ENCODE assay signal across 7 cellular contexts in genomic region chr17:44210342-44211192, GRCh38. TPM values are rescaled to one million over a fixed set of nuclear protein-coding genes. Genes with fewer than 3 reads are reported as not detected.
DNase-seq lines count a peak whose midpoint lies in the region; ATAC-seq lines count a peak whose summit lies in the region.

No MANE protein-coding gene starts in this region.

- H3K27ac Mint-ChIP-seq in activated CD8-positive, alpha-beta T cell treated with anti-CD3 and anti-CD28 coated beads, Interleukin-2, amount 10 ng/mL, durations not matched to agents 7 days and 5 days: peak overlapping the region; percentile 84
- H3K27ac Mint-ChIP-seq in effector memory CD8-positive, alpha-beta T cell: peak overlapping the region; percentile 77 to 84

- DNase-seq in NCI-H69 (lab: John Stamatoyannopoulos, UW): peak; percentile 31
- peak; percentile 95 for DNase-seq in activated CD8-positive, alpha-beta T cell treated with anti-CD3 and anti-CD28 coated beads, Interleukin-2, amount 10 ng/mL, durations not matched to agents 7 days and 5 days
- DNase-seq in effector memory CD8-positive, alpha-beta T cell: peak; percentile 90 to 95 (median 92)
- peak; percentile 89 to 91 for DNase-seq in stimulated activated CD8-positive, alpha-beta memory T cell treated with anti-CD3 and anti-CD28 coated beads, Interleukin-15, amount 100 ng/mL, for 48 hours (ENCODE audit: low read depth in 2 of 2)

- peak overlapping the region; percentile 29 for H3K27ac ChIP-seq in mesodermal cell (ENCODE audit: low read depth, low read length, severe bottlenecking)

- peaks cover 79% of the 10 kb centered on the region for H3K36me3 ChIP-seq in mesodermal cell (ENCODE audit: control insufficient read depth, insufficient read depth, low read length)

- H3K27me3 Mint-ChIP-seq in activated CD8-positive, alpha-beta T cell treated with anti-CD3 and anti-CD28 coated beads, Interleukin-2, amount 10 ng/mL, durations not matched to agents 7 days and 5 days (ENCODE audit: low read depth): no peaks in the 10 kb centered on the region
- H3K27me3 Mint-ChIP-seq in effector memory CD8-positive, alpha-beta T cell: no peaks in the 10 kb centered on the region

- H3K4me3 ChIP-seq in mesodermal cell (ENCODE audit: extremely low read depth, insufficient read depth, low read length, poor library complexity, severe bottlenecking): no peak overlapping the region

- WGBS in mesodermal cell (ENCODE audit: insufficient coverage in 2 of 2), 2 experiments: 50% methylated on average over 53 to 60 of the region's 64 CpGs

- H3K9me3 Mint-ChIP-seq in activated CD8-positive, alpha-beta T cell treated with anti-CD3 and anti-CD28 coated beads, Interleukin-2, amount 10 ng/mL, durations not matched to agents 7 days and 5 days (ENCODE audit: insufficient read depth): no peaks in the 10 kb centered on the region
- H3K9me3 Mint-ChIP-seq in effector memory CD8-positive, alpha-beta T cell: no peaks in the 10 kb centered on the region

- no peaks in the 10 kb centered on the region for H3K9me3 ChIP-seq in mesodermal cell (ENCODE audit: control insufficient read depth, low read length)

- H3K36me3 Mint-ChIP-seq in activated CD8-positive, alpha-beta T cell treated with anti-CD3 and anti-CD28 coated beads, Interleukin-2, amount 10 ng/mL, durations not matched to agents 7 days and 5 days (ENCODE audit: low read depth): peaks cover 71% of the 10 kb centered on the region
- H3K36me3 Mint-ChIP-seq in effector memory CD8-positive, alpha-beta T cell (ENCODE audit: insufficient read depth): peaks cover 87% of the 10 kb centered on the region

- H3K4me1 ChIP-seq in mesodermal cell (ENCODE audit: control insufficient read depth, insufficient read depth, low read length, poor library complexity, severe bottlenecking): peaks cover 9% of the 10 kb centered on the region

- ATAC-seq in GM18502 (IDR thresholded peaks at IDR 0.05; ENCODE audit: poor library complexity, unreplicated experiment) (peak; percentile 69), HG02981 (IDR thresholded peaks at IDR 0.05; ENCODE audit: unreplicated experiment) (peak; percentile 68)
- ATAC-seq in activated CD8-positive, alpha-beta T cell treated with anti-CD3 and anti-CD28 coated beads, Interleukin-2, amount 10 ng/mL, durations not matched to agents 7 days and 5 days: peak; percentile 100
- peak; percentile 99 for ATAC-seq in effector memory CD8-positive, alpha-beta T cell (replicated peaks)

- H3K4me1 Mint-ChIP-seq in activated CD8-positive, alpha-beta T cell treated with anti-CD3 and anti-CD28 coated beads, Interleukin-2, amount 10 ng/mL, durations not matched to agents 7 days and 5 days (ENCODE audit: low read depth): peaks cover 61% of the 10 kb centered on the region
- H3K4me1 Mint-ChIP-seq in effector memory CD8-positive, alpha-beta T cell (ENCODE audit: low read depth in 2 of 2): peaks cover 16 to 32% of the 10 kb centered on the region in 2 donors

- H3K4me3 Mint-ChIP-seq in activated CD8-positive, alpha-beta T cell treated with anti-CD3 and anti-CD28 coated beads, Interleukin-2, amount 10 ng/mL, durations not matched to agents 7 days and 5 days: peak overlapping the region; percentile 68
- peak overlapping the region; percentile 58 to 70 for H3K4me3 Mint-ChIP-seq in effector memory CD8-positive, alpha-beta T cell

- CTCF ChIA-PET in activated CD8-positive, alpha-beta T cell treated with anti-CD3 and anti-CD28 coated beads, Interleukin-2, amount 10 ng/mL, durations not matched to agents 7 days and 5 days (lab: Charles Lee): interaction anchor here (0.6 to 6.7 kb wide), 47 partner anchors 8 to 293 kb away, joined by 3 to 68 read pairs (median 5); partner anchors contain the start of genes ATXN7L3, GRN, HDAC5 and RUNDC3A

- POLR2A ChIA-PET in activated CD8-positive, alpha-beta T cell treated with anti-CD3 and anti-CD28 coated beads, Interleukin-2, amount 10 ng/mL, durations not matched to agents 7 days and 5 days (lab: Charles Lee): interaction anchor here (0.6 to 3.6 kb wide), 14 partner anchors 9 to 121 kb away, joined by 3 to 33 read pairs (median 7); partner anchors contain the start of genes SLC25A39, TMUB2 and UBTF

RNA-seq across cellular contexts. Expression of gene UBTF, which starts 8.9 kb away (rescaled TPM):
- total RNA-seq in activated CD8-positive, alpha-beta T cell treated with anti-CD3 and anti-CD28 coated beads, Interleukin-2, amount 10 ng/mL, durations not matched to agents 7 days and 5 days: 100 to 1,000 TPM; 165 to 182 TPM
- 40.7 TPM for polyA plus RNA-seq in mesodermal cell (2013, experiment 1 of 2)
- 41.7 TPM for polyA plus RNA-seq in mesodermal cell (2013, experiment 2 of 2)

RNA-seq across cellular contexts. Expression of gene ATXN7L3, which starts 10.9 kb away (rescaled TPM):
- total RNA-seq in activated CD8-positive, alpha-beta T cell treated with anti-CD3 and anti-CD28 coated beads, Interleukin-2, amount 10 ng/mL, durations not matched to agents 7 days and 5 days: 100 to 1,000 TPM; 116 to 120 TPM
- 72.6 TPM for polyA plus RNA-seq in mesodermal cell (2013, experiment 1 of 2)
- 63.1 TPM for polyA plus RNA-seq in mesodermal cell (2013, experiment 2 of 2)

RNA-seq across cellular contexts. Expression of gene TMUB2, which starts 23.8 kb away (rescaled TPM):
- 10 to 100 TPM; 26.7 to 27.9 TPM for total RNA-seq in activated CD8-positive, alpha-beta T cell treated with anti-CD3 and anti-CD28 coated beads, Interleukin-2, amount 10 ng/mL, durations not matched to agents 7 days and 5 days
- polyA plus RNA-seq in mesodermal cell (2013, experiment 1 of 2): 36.3 TPM
- 30.8 TPM for polyA plus RNA-seq in mesodermal cell (2013, experiment 2 of 2)

RNA-seq across cellular contexts. Expression of gene ASB16, which starts 40.1 kb away (rescaled TPM):
- under 1 TPM; 0.26 to 0.42 TPM for total RNA-seq in activated CD8-positive, alpha-beta T cell treated with anti-CD3 and anti-CD28 coated beads, Interleukin-2, amount 10 ng/mL, durations not matched to agents 7 days and 5 days
- polyA plus RNA-seq in mesodermal cell (2013, experiment 1 of 2): not detected
- not detected for polyA plus RNA-seq in mesodermal cell (2013, experiment 2 of 2)

RNA-seq across cellular contexts. Expression of gene SLC4A1, which starts 57.4 kb away (rescaled TPM):
- total RNA-seq in activated CD8-positive, alpha-beta T cell treated with anti-CD3 and anti-CD28 coated beads, Interleukin-2, amount 10 ng/mL, durations not matched to agents 7 days and 5 days: not detected
- polyA plus RNA-seq in mesodermal cell (2013, experiment 1 of 2): not detected
- not detected for polyA plus RNA-seq in mesodermal cell (2013, experiment 2 of 2)

Comparison
In these comparisons a context has a peak if more than half of its experiments do, and no peak if none do; other contexts are left out.
1. DNase-seq: peak in every context shown above with its lines; median percentile 95 in activated CD8-positive, alpha-beta T cell treated with anti-CD3 and anti-CD28 coated beads, Interleukin-2, amount 10 ng/mL, durations not matched to agents 7 days and 5 days; 92 in effector memory CD8-positive, alpha-beta T cell; 90 in stimulated activated CD8-positive, alpha-beta memory T cell treated with anti-CD3 and anti-CD28 coated beads, Interleukin-15, amount 100 ng/mL, for 48 hours; 31 in NCI-H69.